ENCODE assay signal across 13 cellular contexts in genomic region chr2:98826856-98827255, GRCh38.
DNase-seq lines count a peak whose midpoint lies in the region; ATAC-seq and TF ChIP-seq lines count a peak whose summit lies in the region.
"Had no signal": no experiment of that assay in that cellular context is flagged by ENCODE, and none has a peak within 500 bp of the region (broad histone marks: within the 10 kb centered on the region; RNA-seq: fewer than 3 reads in every experiment).

No MANE protein-coding gene starts in this region.

- ATAC-seq in DND-41 (ENCODE audit: insufficient read depth, low read depth) = no peak
- ATAC-seq in T-helper 17 cell = no peak
- no peak for ATAC-seq in WTC11
- ATAC-seq: A549 had no signal

- CTCF ChIA-PET in WTC11 (lab: Charles Lee) = interaction anchor here (1.1 to 1.6 kb wide), 2 partner anchors 96 to 177 kb away, joined by 3 to 4 read pairs; no protein-coding TSS in a partner anchor

- 96 to 98% methylated on average over 14 to 15 of the region's 15 CpGs for WGBS in endodermal cell (ENCODE audit: insufficient coverage in 1 of 2, insufficient read length in 1 of 2), 2 experiments

- POLR2A ChIA-PET in WTC11 (lab: Charles Lee) = no interaction called here

- no peak overlapping the region for H3K4me2 ChIP-seq in DND-41 (ENCODE audit: insufficient read depth, low read length)
- H3K4me2 ChIP-seq: A549 had no signal

- H3K79me2 ChIP-seq in DND-41 (ENCODE audit: insufficient read depth, low read length) = no peaks in the 10 kb centered on the region

- H3K27ac Mint-ChIP-seq in T-helper 17 cell (peak overlapping the region; percentile 94), endodermal cell (no peak overlapping the region), WTC11 (no peak overlapping the region)
- H3K27ac Mint-ChIP-seq: HFFc6 had no signal

- H3K4me3 ChIP-seq in DND-41 (ENCODE audit: low read depth in 1 of 2, low read length in 2 of 2) = no peak overlapping the region
- no peak overlapping the region for H3K4me3 ChIP-seq in endodermal cell (ENCODE audit: low read length)
- H3K4me3 ChIP-seq: A549 had no signal

- DNase-seq in DND-41 = no peak
- no peak for DNase-seq in T-helper 17 cell
- peak; percentile 34 for DNase-seq in endodermal cell
- no peak for DNase-seq in Kasumi-1 (lab: John Stamatoyannopoulos, UW)
- no peak for DNase-seq in dermis blood vessel endothelial cell
- no peak for DNase-seq in WTC11 (ENCODE audit: low spot score)
- DNase-seq: BE2C; CD8-positive, alpha-beta memory T cell; DMS53; HCEC 1CT; HFFc6 had no signal

- TF ChIP-seq CTCF in DND-41 (IDR thresholded peaks at IDR 0.05; ENCODE audit: borderline replicate concordance, extremely low read depth, low read length, poor library complexity, severe bottlenecking) = no peak
- no peak for TF ChIP-seq CTCF in endodermal cell (conservative IDR thresholded peaks at IDR 0.05)
- no peak for TF ChIP-seq CTCF in WTC11 (IDR thresholded peaks at IDR 0.05)

- peaks cover 40% of the 10 kb centered on the region for H3K4me1 ChIP-seq in DND-41 (ENCODE audit: insufficient read depth, low read length)
- no peaks in the 10 kb centered on the region for H3K4me1 ChIP-seq in endodermal cell (ENCODE audit: control insufficient read depth, insufficient read depth, low read length)
- H3K4me1 ChIP-seq: A549, BE2C had no signal

- H3K36me3 ChIP-seq in DND-41 (ENCODE audit: insufficient read depth, low read length) (no peaks in the 10 kb centered on the region), endodermal cell (ENCODE audit: control insufficient read depth, insufficient read depth, low read length) (no peaks in the 10 kb centered on the region)
- H3K36me3 ChIP-seq: BE2C had no signal

- H3K4me3 Mint-ChIP-seq in T-helper 17 cell (no peak overlapping the region), endodermal cell (no peak overlapping the region), WTC11 (no peak overlapping the region)
- H3K4me3 Mint-ChIP-seq: HFFc6 had no signal

- H3K27me3 ChIP-seq in DND-41 (ENCODE audit: insufficient read depth, low read length, poor library complexity) = no peaks in the 10 kb centered on the region
- H3K27me3 ChIP-seq in endodermal cell (ENCODE audit: control insufficient read depth, insufficient read depth, low read length, poor library complexity, severe bottlenecking) = peaks cover 40% of the 10 kb centered on the region
- H3K27me3 ChIP-seq: BE2C had no signal

- H3K9me3 ChIP-seq in DND-41 (ENCODE audit: insufficient read depth, low read length, severe bottlenecking) (no peaks in the 10 kb centered on the region), T-helper 17 cell (ENCODE audit: control insufficient read depth, low read length, poor library complexity, severe bottlenecking) (no peaks in the 10 kb centered on the region), endodermal cell (ENCODE audit: control insufficient read depth, low read length) (no peaks in the 10 kb centered on the region)
- H3K9me3 ChIP-seq: A549, BE2C had no signal

- H3K27me3 Mint-ChIP-seq in T-helper 17 cell (no peaks in the 10 kb centered on the region), endodermal cell (ENCODE audit: insufficient read depth) (peaks cover 49% of the 10 kb centered on the region), WTC11 (ENCODE audit: low read depth) (peaks cover 24% of the 10 kb centered on the region)

- H3K36me3 Mint-ChIP-seq in T-helper 17 cell (ENCODE audit: low read depth) (no peaks in the 10 kb centered on the region), endodermal cell (ENCODE audit: low read depth) (no peaks in the 10 kb centered on the region), WTC11 (no peaks in the 10 kb centered on the region)

- H4K20me1 ChIP-seq in DND-41 (ENCODE audit: insufficient read depth, low read length) = no peaks in the 10 kb centered on the region

- H3K9me3 Mint-ChIP-seq in endodermal cell = no peaks in the 10 kb centered on the region
- no peaks in the 10 kb centered on the region for H3K9me3 Mint-ChIP-seq in WTC11
- H3K9me3 Mint-ChIP-seq: CD8-positive, alpha-beta memory T cell had no signal

- H3K27ac ChIP-seq in DND-41 (ENCODE audit: low read length) (0 out of 2 replicates have a peak overlapping the region, but pooled peaks have one; percentile 20), endodermal cell (ENCODE audit: low read depth, low read length) (no peak overlapping the region)
- H3K27ac ChIP-seq: A549, C4-2B had no signal

- H2AFZ ChIP-seq in DND-41 (ENCODE audit: low read depth, low read length) = no peak overlapping the region

- H3K9ac ChIP-seq in DND-41 (ENCODE audit: low read depth, low read length) (no peak overlapping the region), endodermal cell (ENCODE audit: extremely low read depth, low read length, poor library complexity, severe bottlenecking) (no peak overlapping the region)

- H3K4me1 Mint-ChIP-seq in T-helper 17 cell (peaks cover 53% of the 10 kb centered on the region), endodermal cell (no peaks in the 10 kb centered on the region), WTC11 (peaks cover 5% of the 10 kb centered on the region; the same call in 1 of the 2 replicates)

TF ChIP-seq in WTC11, 78 proteins besides CTCF, POLR2A, EP300 and RAD21:
- no peak for TF ChIP-seq NR2C2 (CRISPR knock-in tag; IDR thresholded peaks at IDR 0.05)
- TF ChIP-seq PREB (CRISPR knock-in tag; IDR thresholded peaks at IDR 0.05; ENCODE audit: borderline replicate concordance) = no peak
- TF ChIP-seq NFYB (CRISPR knock-in tag; conservative IDR thresholded peaks at IDR 0.05; ENCODE audit: low read depth) = no peak
TF ChIP-seq in WTC11: peak in this region for 0.
